Comparison of ENCODE assay signal across 21 cellular contexts in the genomic region with DNA sequence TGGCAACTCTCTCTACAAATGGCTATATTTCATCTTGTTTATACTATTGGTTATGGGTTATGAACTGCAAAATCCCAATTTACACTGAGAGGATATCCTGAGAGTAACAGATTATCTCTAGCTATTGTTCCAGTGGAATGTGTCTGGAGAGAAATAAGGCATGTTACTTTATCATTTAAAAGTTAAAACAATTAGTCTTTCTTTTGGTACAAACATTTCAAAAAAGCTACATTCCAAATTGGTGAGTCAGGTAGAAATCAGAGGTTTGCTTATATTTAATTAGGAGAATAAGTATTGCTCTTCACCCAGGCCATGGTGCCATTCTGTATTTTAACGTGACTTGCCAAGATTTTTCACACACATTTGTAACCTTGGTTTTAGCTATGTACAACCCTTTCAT.
DNase-seq lines count a peak whose midpoint lies in the region; ATAC-seq, FAIRE-seq and TF ChIP-seq lines count a peak whose summit lies in the region.
"Had no signal": no experiment of that assay in that cellular context is flagged by ENCODE, and none has a peak within 500 bp of the region (broad histone marks: within the 10 kb centered on the region; RNA-seq: fewer than 3 reads in every experiment).

No MANE protein-coding gene starts in this region.

- H3K4me1 Mint-ChIP-seq in astrocyte (ENCODE audit: low read depth, unreplicated experiment): no peaks in the 10 kb centered on the region
- H3K4me1 Mint-ChIP-seq: CD14-positive monocyte had no signal

- no peaks in the 10 kb centered on the region for H3K36me3 ChIP-seq in astrocyte (ENCODE audit: insufficient read depth, low read length)
- H3K36me3 ChIP-seq: cardiac muscle cell, pancreas had no signal

- no peaks in the 10 kb centered on the region for H3K9me3 ChIP-seq in astrocyte (ENCODE audit: insufficient read depth, low read depth, low read length)
- H3K9me3 ChIP-seq: pancreas had no signal

- H3K4me2 ChIP-seq in astrocyte (ENCODE audit: low read length): no peak overlapping the region

- H3K36me3 Mint-ChIP-seq in astrocyte (ENCODE audit: low read depth, unreplicated experiment): no peaks in the 10 kb centered on the region
- H3K36me3 Mint-ChIP-seq: activated CD4-positive, alpha-beta memory T cell treated with anti-CD3 and anti-CD28 coated beads for 36 hours; CD14-positive monocyte had no signal

- H3K27ac ChIP-seq in astrocyte (ENCODE audit: low read depth, low read length): no peak overlapping the region
- H3K27ac ChIP-seq: cardiac muscle cell, foreskin keratinocyte, pancreas had no signal

- H3K27ac Mint-ChIP-seq in astrocyte (ENCODE audit: unreplicated experiment): no peak overlapping the region
- H3K27ac Mint-ChIP-seq: activated CD4-positive, alpha-beta memory T cell treated with anti-CD3 and anti-CD28 coated beads for 36 hours; CD14-positive monocyte had no signal

- FAIRE-seq in astrocyte (lab: Jason Lieb, UNC) (no peak), urothelium cell line (lab: Jason Lieb, UNC) (no peak)

- H3K9me3 Mint-ChIP-seq in astrocyte (ENCODE audit: unreplicated experiment): no peaks in the 10 kb centered on the region
- H3K9me3 Mint-ChIP-seq: activated CD4-positive, alpha-beta memory T cell treated with anti-CD3 and anti-CD28 coated beads for 36 hours; activated T-cell treated with anti-CD3 and anti-CD28 coated beads, Interleukin-2, amount 50 U/mL, for 4 hours had no signal

- no peak for ATAC-seq in GM21619 (IDR thresholded peaks at IDR 0.05; ENCODE audit: unreplicated experiment)
- ATAC-seq: activated T-cell treated with anti-CD3 and anti-CD28 coated beads, Interleukin-2, amount 50 U/mL, for 4 hours; foreskin keratinocyte; HCT116; left ventricle myocardium superior; pancreas had no signal

- H4K20me1 ChIP-seq in astrocyte (ENCODE audit: insufficient read depth, low read length): no peaks in the 10 kb centered on the region

- no peaks in the 10 kb centered on the region for H3K4me1 ChIP-seq in astrocyte (ENCODE audit: insufficient read depth, low read length)
- H3K4me1 ChIP-seq: pancreas had no signal

- TF ChIP-seq CTCF in astrocyte (IDR thresholded peaks at IDR 0.05; ENCODE audit: insufficient read depth, low read depth, low read length) (no peak), fibroblast of pulmonary artery (IDR thresholded peaks at IDR 0.05; ENCODE audit: low read length, missing control alignments) (no peak)

- H3K27me3 ChIP-seq in astrocyte (ENCODE audit: insufficient read depth, low read length): no peaks in the 10 kb centered on the region
- H3K27me3 ChIP-seq: cardiac muscle cell, foreskin keratinocyte, pancreas had no signal

- H3K79me2 ChIP-seq in astrocyte (ENCODE audit: insufficient read depth, low read length): no peaks in the 10 kb centered on the region

- no peak overlapping the region for H2AFZ ChIP-seq in astrocyte (ENCODE audit: low read depth, low read length)

- no peak overlapping the region for H3K9ac ChIP-seq in astrocyte (ENCODE audit: low read length)

- H3K4me3 ChIP-seq in astrocyte (ENCODE audit: insufficient read depth, low read depth, low read length) (no peak overlapping the region), fibroblast of pulmonary artery (replicated peaks; ENCODE audit: low read depth, low read length) (no peak overlapping the region)
- H3K4me3 ChIP-seq: cardiac muscle cell, pancreas had no signal

- DNase-seq in HS-5 (ENCODE audit: low read depth): peak; percentile 8
- peak; percentile 55 for DNase-seq in astrocyte (ENCODE audit: low read depth)
- peak; percentile 75 for DNase-seq in fibroblast of pulmonary artery (ENCODE audit: low read depth)
- DNase-seq in urothelium cell line (ENCODE audit: low spot score): peak; percentile 1
- no peak for DNase-seq in HuH-7 (ENCODE audit: low spot score)
- no peak for DNase-seq in NCI-H2171 treated with DMSO at 0.1 percent for 48 hours (lab: John Stamatoyannopoulos, UW)
- DNase-seq: activated CD4-positive, alpha-beta memory T cell treated with anti-CD3 and anti-CD28 coated beads for 36 hours; activated naive CD4-positive, alpha-beta T cell treated with anti-CD3 and anti-CD28 coated beads, Interleukin-2, amount 50 U/mL, for 16 hours; activated T-cell treated with anti-CD3 and anti-CD28 coated beads, Interleukin-2, amount 50 U/mL, for 4 hours; DMS53; effector CD4-positive, alpha-beta T cell; left ventricle myocardium superior; NCI-H146; pancreas; Right ventricle myocardium superior; stimulated activated CD4-positive, alpha-beta T cell treated with anti-CD3 and anti-CD28 coated beads, Interleukin-4, amount 100 ng/mL, for 4 hours had no signal

- no peaks in the 10 kb centered on the region for H3K27me3 Mint-ChIP-seq in astrocyte (ENCODE audit: low read depth, unreplicated experiment)
- H3K27me3 Mint-ChIP-seq: activated CD4-positive, alpha-beta memory T cell treated with anti-CD3 and anti-CD28 coated beads for 36 hours had no signal

- no peak overlapping the region for H3K4me3 Mint-ChIP-seq in astrocyte (ENCODE audit: unreplicated experiment)
- H3K4me3 Mint-ChIP-seq: activated CD4-positive, alpha-beta memory T cell treated with anti-CD3 and anti-CD28 coated beads for 36 hours; activated T-cell treated with anti-CD3 and anti-CD28 coated beads, Interleukin-2, amount 50 U/mL, for 4 hours; CD14-positive monocyte had no signal

Comparison
In these comparisons a context has a peak if more than half of its experiments do, and no peak if none do; other contexts are left out.
1. DNase-seq: peak in HS-5 (single experiment), astrocyte (single experiment), fibroblast of pulmonary artery (single experiment) and urothelium cell line (single experiment); none in HuH-7 (single experiment) and NCI-H2171 treated with DMSO at 0.1 percent for 48 hours (single experiment).